Comparison of ENCODE assay signal across 30 cellular contexts in the genomic region with DNA sequence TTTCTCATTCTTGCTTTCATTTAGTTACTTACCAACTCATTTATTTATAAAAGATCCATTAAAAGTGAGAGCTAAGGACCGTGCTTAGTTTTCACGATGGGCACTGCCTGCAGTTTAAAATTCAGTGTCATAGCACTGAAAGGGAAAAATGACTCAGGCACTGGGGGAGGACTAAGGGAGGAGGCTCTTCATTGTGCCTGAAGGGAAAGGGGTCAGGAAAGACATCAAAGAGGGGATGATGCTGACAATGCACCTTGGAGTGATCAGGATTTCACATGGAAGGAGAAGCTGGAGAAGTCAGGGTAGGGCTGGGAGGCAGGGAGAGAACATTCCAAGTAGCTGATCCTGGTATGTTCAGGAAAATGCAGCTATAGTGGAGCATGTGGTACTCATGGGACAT.
"Had no signal": no experiment of that assay in that cellular context is flagged by ENCODE, and none has a peak within 500 bp of the region (broad histone marks: within the 10 kb centered on the region; RNA-seq: fewer than 3 reads in every experiment).

No MANE protein-coding gene starts in this region.

- DNase-seq: activated B cell treated with CpG ODN at 0.5 μM for 24 hours; activated CD4-positive, alpha-beta T cell treated with anti-CD3 and anti-CD28 coated beads for 48 hours; activated CD4-positive, alpha-beta T cell treated with anti-CD3 and anti-CD28 coated beads, Interleukin-2, amount 50 U/mL, for 1 hour; activated CD4-positive, alpha-beta T cell treated with anti-CD3 and anti-CD28 coated beads, Interleukin-2, amount 50 U/mL, for 48 hours; activated CD8-positive, alpha-beta memory T cell treated with anti-CD3 and anti-CD28 coated beads for 24 hours; activated CD8-positive, alpha-beta T cell treated with anti-CD3 and anti-CD28 coated beads for 36 hours; activated effector memory CD4-positive, alpha-beta T cell treated with Interleukin-2 at 50 U/mL for 16 hours; activated gamma-delta T cell treated with Interleukin-2 at 50 U/mL for 16 hours; activated naive CD4-positive, alpha-beta T cell treated with anti-CD3 and anti-CD28 coated beads, Interleukin-2, amount 50 U/mL, for 16 hours; activated naive CD4-positive, alpha-beta T cell treated with Interleukin-2 at 50 U/mL for 16 hours; activated T-cell treated with anti-CD3 and anti-CD28 coated beads, Interleukin-2, amount 50 U/mL, for 4 hours; amniotic stem cell; anterior cingulate cortex; body of pancreas; central memory CD4-positive, alpha-beta T cell; cerebellar nuclear complex; colonic mucosa; dorsolateral prefrontal cortex; effector memory CD4-positive, alpha-beta T cell; endodermal cell; foreskin keratinocyte; gastrocnemius medialis; glutamatergic neuron; heart left ventricle; T-cell; T-helper 9 cell; WERI-Rb-1 had no signal

- H3K4me3 ChIP-seq: body of pancreas, colonic mucosa, dorsolateral prefrontal cortex, gastrocnemius medialis, heart left ventricle had no signal

- ATAC-seq: activated CD4-positive, CD25-positive, alpha-beta regulatory T cell treated with anti-CD3 and anti-CD28 coated beads, Interleukin-2, amount 50 U/mL, for 24 hours; activated CD8-positive, alpha-beta T cell treated with anti-CD3 and anti-CD28 coated beads for 36 hours; activated T-cell treated with anti-CD3 and anti-CD28 coated beads, Interleukin-2, amount 50 U/mL, for 4 hours; activated T-helper 17 cell treated with anti-CD3 and anti-CD28 coated beads, Interleukin-2, amount 50 U/mL, for 72 hours; body of pancreas; esophagus mucosa; foreskin keratinocyte; gastrocnemius medialis; heart left ventricle; T-cell had no signal

- H3K27me3 ChIP-seq: body of pancreas, colonic mucosa, foreskin keratinocyte, gastrocnemius medialis had no signal

- H3K4me1 ChIP-seq: body of pancreas, colonic mucosa, foreskin keratinocyte, gastrocnemius medialis, heart left ventricle had no signal

- H3K27ac ChIP-seq: body of pancreas, colonic mucosa, dorsolateral prefrontal cortex, foreskin keratinocyte, gastrocnemius medialis, heart left ventricle, WERI-Rb-1 had no signal

- H3K36me3 ChIP-seq: colonic mucosa, gastrocnemius medialis, heart left ventricle, WERI-Rb-1 had no signal

- H3K9me3 ChIP-seq: body of pancreas, colonic mucosa, gastrocnemius medialis had no signal
